8 cellular contexts compared by ENCODE assay signal in the genomic region with DNA sequence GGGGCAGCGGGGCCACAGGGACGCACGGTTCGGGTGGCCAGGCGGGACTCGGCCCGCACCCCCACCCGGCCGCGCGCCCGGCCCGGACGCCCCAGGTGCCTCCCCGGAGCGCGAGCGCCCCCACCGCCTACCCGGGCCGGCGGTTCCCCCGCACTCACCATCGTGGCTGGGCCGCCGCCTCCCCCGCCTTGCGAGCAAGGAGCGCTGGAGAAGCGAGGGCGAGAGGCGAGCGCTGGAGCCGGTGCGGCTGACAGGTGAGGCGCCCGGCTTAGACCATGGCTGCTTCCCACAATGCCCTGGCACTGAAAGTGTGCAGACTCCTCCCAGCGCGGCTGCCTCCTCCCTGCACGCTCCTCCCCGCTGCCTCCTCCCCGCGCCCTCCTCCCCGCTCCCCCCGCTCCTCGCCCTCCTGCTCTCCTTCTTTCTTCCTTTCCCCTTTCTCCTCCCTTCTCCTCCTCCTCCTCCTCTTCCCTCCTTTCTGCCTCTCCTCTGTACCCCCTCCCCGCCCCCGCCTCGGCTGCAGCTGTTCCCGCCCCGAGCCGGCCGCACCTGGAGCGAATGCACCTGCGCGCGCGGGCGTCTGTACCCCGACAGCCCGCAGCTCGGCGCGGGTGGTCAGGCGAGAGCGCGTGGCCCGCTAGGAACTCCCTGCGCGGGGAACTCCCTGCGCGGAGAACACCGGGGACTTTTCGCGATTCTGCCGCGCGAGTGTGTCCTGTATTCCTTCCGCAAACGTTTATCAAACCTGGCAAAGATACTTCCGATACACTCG. TPM values are rescaled to one million over a fixed set of nuclear protein-coding genes. Genes with fewer than 3 reads are reported as not detected.
DNase-seq lines count a peak whose midpoint lies in the region; ATAC-seq and TF ChIP-seq lines count a peak whose summit lies in the region.

Gene AP1S3, minus strand, starts transcription at position 293 of the 772 bp plus-strand sequence. Its CDS starts 132 bp downstream, at position 161.

- H3K27ac Mint-ChIP-seq in activated CD4-positive, alpha-beta memory T cell treated with anti-CD3 and anti-CD28 coated beads for 36 hours: no peak within 1 kb of the TSS
- peak within 1 kb of the TSS; percentile 98 for H3K27ac Mint-ChIP-seq in memory B cell

- ATAC-seq in HG03354 (IDR thresholded peaks at IDR 0.05; ENCODE audit: poor library complexity, severe bottlenecking, unreplicated experiment) (peak; percentile 80), memory B cell (ENCODE audit: low read depth) (peak; percentile 63)

- intact Hi-C loops in activated CD4-positive, alpha-beta memory T cell treated with anti-CD3 and anti-CD28 coated beads for 36 hours (cut with micrococcal nuclease): loop anchor here (1.0 to 10.0 kb wide), 5 partner anchors 76 to 1180 kb away; partner anchors contain the start of genes FARSB and MRPL44

- peak within 1 kb of the TSS; percentile 94 for H3K4me3 Mint-ChIP-seq in activated CD4-positive, alpha-beta memory T cell treated with anti-CD3 and anti-CD28 coated beads for 36 hours
- peak within 1 kb of the TSS; percentile 95 for H3K4me3 Mint-ChIP-seq in memory B cell

- H3K27ac ChIP-seq in ectodermal cell (ENCODE audit: insufficient read depth, low read depth, low read length, poor library complexity, severe bottlenecking): no peak within 1 kb of the TSS

- peak within 1 kb of the TSS; percentile 60 for H3K4me3 ChIP-seq in ectodermal cell (ENCODE audit: insufficient read depth, low read depth, low read length)

- CTCF ChIA-PET in activated CD4-positive, alpha-beta memory T cell treated with anti-CD3 and anti-CD28 coated beads for 36 hours (lab: Charles Lee): interaction anchor here (0.6 to 1.4 kb wide), 4 partner anchors 13 to 139 kb away, joined by 3 to 4 read pairs (median 4); no protein-coding TSS in a partner anchor

- peak; percentile 70 for TF ChIP-seq POLR2A in GM19193 (IDR thresholded peaks at IDR 0.05; ENCODE audit: extremely low read depth, insufficient read depth, insufficient read length)

- no peaks in the 10 kb centered on the region for H3K9me3 ChIP-seq in ectodermal cell (ENCODE audit: control insufficient read depth, low read length)

- H3K36me3 ChIP-seq in ectodermal cell (ENCODE audit: control insufficient read depth, insufficient read depth, low read length): no peaks in the 10 kb centered on the region

- H3K27me3 ChIP-seq in ectodermal cell (ENCODE audit: control insufficient read depth, insufficient read depth, low read length, poor library complexity, severe bottlenecking): peaks cover 28% of the 10 kb centered on the region

- POLR2A ChIA-PET in activated CD4-positive, alpha-beta memory T cell treated with anti-CD3 and anti-CD28 coated beads for 36 hours (lab: Charles Lee): no interaction called here

- no peaks in the 10 kb centered on the region for H3K27me3 Mint-ChIP-seq in activated CD4-positive, alpha-beta memory T cell treated with anti-CD3 and anti-CD28 coated beads for 36 hours
- no peaks in the 10 kb centered on the region for H3K27me3 Mint-ChIP-seq in memory B cell

- H3K4me1 Mint-ChIP-seq in activated CD4-positive, alpha-beta memory T cell treated with anti-CD3 and anti-CD28 coated beads for 36 hours (ENCODE audit: low read depth): peaks cover 11% of the 10 kb centered on the region
- peaks cover 32% of the 10 kb centered on the region for H3K4me1 Mint-ChIP-seq in memory B cell

- WGBS in ectodermal cell, 2 experiments: 0% methylated on average over 82 of the region's 82 CpGs

- no peaks in the 10 kb centered on the region for H3K4me1 ChIP-seq in ectodermal cell (ENCODE audit: control insufficient read depth, insufficient read depth, low read length)

- DNase-seq in C1 segment of cervical spinal cord (lab: John Stamatoyannopoulos, UW): peak in 10 of 14 donors; percentile 5 to 44 (median 12)
- DNase-seq in NCI-H510A treated with DMSO at 0.1 percent for 48 hours (lab: John Stamatoyannopoulos, UW): peak; percentile 92
- DNase-seq in activated CD4-positive, alpha-beta memory T cell treated with anti-CD3 and anti-CD28 coated beads for 36 hours: peak; percentile 83
- DNase-seq in memory B cell (ENCODE audit: low spot score in 2 of 2): peak; percentile 85 to 93
- peak; percentile 51 for DNase-seq in stimulated activated CD8-positive, alpha-beta memory T cell treated with anti-CD3 and anti-CD28 coated beads, Interleukin-12 subunit alpha, Interleukin-12 subunit beta, amount 100 ng/mL, for 4 hours (ENCODE audit: low read depth)

- H3K36me3 Mint-ChIP-seq in activated CD4-positive, alpha-beta memory T cell treated with anti-CD3 and anti-CD28 coated beads for 36 hours: peaks cover 3% of the 10 kb centered on the region
- H3K36me3 Mint-ChIP-seq in memory B cell: peaks cover 6% of the 10 kb centered on the region

- no peaks in the 10 kb centered on the region for H3K9me3 Mint-ChIP-seq in activated CD4-positive, alpha-beta memory T cell treated with anti-CD3 and anti-CD28 coated beads for 36 hours
- no peaks in the 10 kb centered on the region for H3K9me3 Mint-ChIP-seq in memory B cell

RNA-seq across cellular contexts. Expression of gene AP1S3, which starts in this region (rescaled TPM):
- total RNA-seq in activated CD4-positive, alpha-beta memory T cell treated with anti-CD3 and anti-CD28 coated beads for 36 hours: 10 to 100 TPM; 10.1 to 12.1 TPM
- 4.4 TPM for polyA plus RNA-seq in ectodermal cell (2013, experiment 1 of 4)
- polyA plus RNA-seq in ectodermal cell (2013, experiment 2 of 4): 6.4 TPM
- polyA plus RNA-seq in ectodermal cell (2013, experiment 3 of 4): 3.6 TPM
- 4.1 TPM for polyA plus RNA-seq in ectodermal cell (2013, experiment 4 of 4)

Comparison
In these comparisons a context has a peak if more than half of its experiments do, and no peak if none do; other contexts are left out.
1. DNase-seq: peak in every context shown above with its lines; median percentile 92 in NCI-H510A treated with DMSO at 0.1 percent for 48 hours; 89 in memory B cell; 83 in activated CD4-positive, alpha-beta memory T cell treated with anti-CD3 and anti-CD28 coated beads for 36 hours; 51 in stimulated activated CD8-positive, alpha-beta memory T cell treated with anti-CD3 and anti-CD28 coated beads, Interleukin-12 subunit alpha, Interleukin-12 subunit beta, amount 100 ng/mL, for 4 hours; 12 in C1 segment of cervical spinal cord.